Comparison of ENCODE assay signal across 22 cellular contexts in the genomic region with DNA sequence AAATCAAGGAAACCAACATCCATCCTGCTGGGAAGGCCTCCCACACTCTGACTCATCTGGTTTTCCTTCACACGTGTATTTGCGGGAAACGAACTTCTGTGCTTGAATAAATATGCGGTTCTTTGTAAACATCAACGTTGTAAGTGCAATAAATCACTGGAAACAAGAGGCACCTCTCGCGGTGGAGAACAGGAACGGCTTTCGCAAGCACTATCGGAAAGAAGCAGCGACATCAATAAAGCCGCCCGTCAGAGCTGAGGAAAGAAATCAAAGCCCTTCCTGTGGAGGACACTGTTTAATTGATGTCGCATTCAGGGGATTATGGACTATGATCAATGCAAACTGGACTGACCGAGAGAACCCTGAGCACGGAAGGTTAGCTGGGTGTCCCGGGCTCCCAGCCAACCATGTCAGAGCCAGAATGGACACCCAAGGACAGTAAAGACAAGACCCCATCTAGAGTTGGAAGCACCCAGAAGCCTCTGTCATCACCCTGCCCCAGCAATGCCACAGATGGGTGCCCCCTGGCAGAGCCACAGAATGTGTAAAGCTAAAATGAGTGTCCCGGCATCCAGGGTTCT. TPM values are rescaled to one million over a fixed set of nuclear protein-coding genes. Genes with fewer than 3 reads are reported as not detected.
DNase-seq lines count a peak whose midpoint lies in the region; ATAC-seq and TF ChIP-seq lines count a peak whose summit lies in the region.
"Had no signal": no experiment of that assay in that cellular context is flagged by ENCODE, and none has a peak within 500 bp of the region (broad histone marks: within the 10 kb centered on the region; RNA-seq: fewer than 3 reads in every experiment).

No MANE protein-coding gene starts in this region.

- no TSS peak for BruUV-seq in MCF 10A (replicated peaks; lab: Mats Ljungman, UMichigan)

- CTCF ChIA-PET in MCF 10A (lab: Yijun Ruan, JAX): interaction anchor here (1.2 to 2.1 kb wide), 5 partner anchors 8 to 1373 kb away, joined by 3 to 14 read pairs (median 8); no protein-coding TSS in a partner anchor

- intact Hi-C loops in MCF 10A (cut with micrococcal nuclease): no loop called here
- intact Hi-C loops in breast epithelium (cut with DNase I; ENCODE audit: low total_unique reads): no loop called here

- no peak overlapping the region for H3K27ac Mint-ChIP-seq in MCF 10A (ENCODE audit: low read depth, unreplicated experiment)
- no peak overlapping the region for H3K27ac Mint-ChIP-seq in effector memory CD8-positive, alpha-beta T cell
- H3K27ac Mint-ChIP-seq: activated naive CD4-positive, alpha-beta T cell treated with anti-CD3 and anti-CD28 coated beads, Interleukin-2, amount 10 ng/mL, durations not matched to agents 7 days and 5 days; CD4-positive, alpha-beta memory T cell; stimulated activated naive B cell treated with anti-CD40 and anti-IgM and Interleukin-4, amounts not matched to agents 10 μg/mL and 1 μg/mL and 100 μg/mL, for 72 hours had no signal

- H3K4me1 Mint-ChIP-seq in MCF 10A (ENCODE audit: insufficient read depth, unreplicated experiment): peaks cover 8% of the 10 kb centered on the region
- H3K4me1 Mint-ChIP-seq in effector memory CD8-positive, alpha-beta T cell (ENCODE audit: low read depth in 2 of 2): no peaks in the 10 kb centered on the region
- H3K4me1 Mint-ChIP-seq: activated naive CD4-positive, alpha-beta T cell treated with anti-CD3 and anti-CD28 coated beads, Interleukin-2, amount 10 ng/mL, durations not matched to agents 7 days and 5 days had no signal

- ATAC-seq in RWPE2 (ENCODE audit: low read depth): no peak
- no peak for ATAC-seq in effector memory CD8-positive, alpha-beta T cell (replicated peaks)
- no peak for ATAC-seq in stimulated activated naive CD8-positive, alpha-beta T cell treated with anti-CD3 and anti-CD28 coated beads, Interleukin-15, Interleukin-2, amounts not matched to agents 100 U/mL and 50 U/mL, for 24 hours
- ATAC-seq: body of pancreas; left ventricle myocardium superior; right cardiac atrium; stimulated activated naive B cell treated with anti-CD40 and anti-IgM and Interleukin-4, amounts not matched to agents 10 μg/mL and 1 μg/mL and 100 μg/mL, for 72 hours had no signal

- no peaks in the 10 kb centered on the region for H3K9me3 Mint-ChIP-seq in MCF 10A (ENCODE audit: unreplicated experiment)
- H3K9me3 Mint-ChIP-seq in effector memory CD8-positive, alpha-beta T cell: no peaks in the 10 kb centered on the region
- H3K9me3 Mint-ChIP-seq: activated naive CD4-positive, alpha-beta T cell treated with anti-CD3 and anti-CD28 coated beads, Interleukin-2, amount 10 ng/mL, durations not matched to agents 7 days and 5 days; CD4-positive, alpha-beta memory T cell; stimulated activated naive B cell treated with anti-CD40 and anti-IgM and Interleukin-4, amounts not matched to agents 10 μg/mL and 1 μg/mL and 100 μg/mL, for 72 hours had no signal

- TF ChIP-seq POLR2A in breast epithelium (IDR thresholded peaks at IDR 0.05): no peak

- no peak for TF ChIP-seq CTCF in MCF 10A (IDR thresholded peaks at IDR 0.05; ENCODE audit: unreplicated experiment)
- no peak for TF ChIP-seq CTCF in breast epithelium (IDR thresholded peaks at IDR 0.05)
- TF ChIP-seq CTCF in RWPE2 (IDR thresholded peaks at IDR 0.05; ENCODE audit: poor library complexity, severe bottlenecking): no peak
- no peak for TF ChIP-seq CTCF in fibroblast of mammary gland (conservative IDR thresholded peaks at IDR 0.05; ENCODE audit: control insufficient read depth, insufficient read depth, low read depth, low read length)

- H3K27me3 Mint-ChIP-seq in MCF 10A (ENCODE audit: insufficient read depth, unreplicated experiment): no peaks in the 10 kb centered on the region
- peaks cover 67 to 90% of the 10 kb centered on the region in 2 donors for H3K27me3 Mint-ChIP-seq in effector memory CD8-positive, alpha-beta T cell

- POLR2A ChIA-PET in MCF 10A (lab: Yijun Ruan, JAX): interaction anchor here (0.7 to 1.3 kb wide), 3 partner anchors 229 to 386 kb away, joined by 3 to 4 read pairs (median 3); a partner anchor contains a TSS

- no peaks in the 10 kb centered on the region for H3K4me1 ChIP-seq in breast epithelium
- peaks cover 7% of the 10 kb centered on the region for H3K4me1 ChIP-seq in RWPE2 (ENCODE audit: insufficient read depth, poor library complexity, severe bottlenecking)
- H3K4me1 ChIP-seq: body of pancreas, thyroid gland had no signal

- DNase-seq in MCF 10A (ENCODE audit: unreplicated experiment): peak; percentile 85
- no peak for DNase-seq in breast epithelium (ENCODE audit: low spot score in 2 of 2)
- DNase-seq in RWPE2 (ENCODE audit: low spot score): peak; percentile 26
- peak; percentile 6 for DNase-seq in fibroblast of mammary gland (ENCODE audit: low read depth)
- DNase-seq in effector memory CD8-positive, alpha-beta T cell: no peak
- no peak for DNase-seq in stimulated activated naive CD8-positive, alpha-beta T cell treated with anti-CD3 and anti-CD28 coated beads, Interleukin-15, Interleukin-2, amounts not matched to agents 100 U/mL and 50 U/mL, for 24 hours
- no peak for DNase-seq in C1 segment of cervical spinal cord (lab: John Stamatoyannopoulos, UW)
- no peak for DNase-seq in NCI-H1930 (lab: John Stamatoyannopoulos, UW)
- DNase-seq: activated CD4-positive, alpha-beta T cell treated with anti-CD3 and anti-CD28 coated beads, Interleukin-2, amount 50 U/mL, for 4 hours; activated naive CD4-positive, alpha-beta T cell treated with anti-CD3 and anti-CD28 coated beads, Interleukin-2, amount 10 ng/mL, durations not matched to agents 7 days and 5 days; activated T-cell treated with anti-CD3 and anti-CD28 coated beads for 4 hours; body of pancreas; CD4-positive, alpha-beta memory T cell; cortex of kidney; DND-41; KG1; left ventricle myocardium superior; NCI-H1092; right cardiac atrium; stimulated activated naive B cell treated with anti-CD40 and anti-IgM and Interleukin-4, amounts not matched to agents 10 μg/mL and 1 μg/mL and 100 μg/mL, for 72 hours; SW 1271; thyroid gland had no signal

- H3K27ac ChIP-seq in breast epithelium (no peak overlapping the region), RWPE2 (ENCODE audit: poor library complexity, severe bottlenecking) (no peak overlapping the region)
- H3K27ac ChIP-seq: body of pancreas, thyroid gland had no signal

- H3K27me3 ChIP-seq in breast epithelium (no peaks in the 10 kb centered on the region), RWPE2 (ENCODE audit: insufficient read depth, poor library complexity, severe bottlenecking) (no peaks in the 10 kb centered on the region)
- H3K27me3 ChIP-seq: body of pancreas, thyroid gland had no signal

- H3K9me3 ChIP-seq in breast epithelium: no peaks in the 10 kb centered on the region
- no peaks in the 10 kb centered on the region for H3K9me3 ChIP-seq in RWPE2 (ENCODE audit: severe bottlenecking)
- H3K9me3 ChIP-seq: body of pancreas, thyroid gland had no signal

- H3K36me3 ChIP-seq in breast epithelium: no peaks in the 10 kb centered on the region
- no peaks in the 10 kb centered on the region for H3K36me3 ChIP-seq in RWPE2 (ENCODE audit: low read depth)
- H3K36me3 ChIP-seq: thyroid gland had no signal

- no peak overlapping the region for H3K4me3 ChIP-seq in breast epithelium
- H3K4me3 ChIP-seq in RWPE2 (ENCODE audit: severe bottlenecking): no peak overlapping the region
- no peak overlapping the region for H3K4me3 ChIP-seq in fibroblast of mammary gland (ENCODE audit: control insufficient read depth, low read depth, low read length)
- H3K4me3 ChIP-seq: body of pancreas, thyroid gland had no signal

- H3K4me3 Mint-ChIP-seq in MCF 10A (ENCODE audit: unreplicated experiment): no peak overlapping the region
- H3K4me3 Mint-ChIP-seq in effector memory CD8-positive, alpha-beta T cell: no peak overlapping the region
- H3K4me3 Mint-ChIP-seq: activated naive CD4-positive, alpha-beta T cell treated with anti-CD3 and anti-CD28 coated beads, Interleukin-2, amount 10 ng/mL, durations not matched to agents 7 days and 5 days; CD4-positive, alpha-beta memory T cell; stimulated activated naive B cell treated with anti-CD40 and anti-IgM and Interleukin-4, amounts not matched to agents 10 μg/mL and 1 μg/mL and 100 μg/mL, for 72 hours had no signal

- no peaks in the 10 kb centered on the region for H3K36me3 Mint-ChIP-seq in MCF 10A (ENCODE audit: insufficient read depth, unreplicated experiment)
- H3K36me3 Mint-ChIP-seq in effector memory CD8-positive, alpha-beta T cell (ENCODE audit: insufficient read depth): peaks cover 2% of the 10 kb centered on the region
- H3K36me3 Mint-ChIP-seq: activated naive CD4-positive, alpha-beta T cell treated with anti-CD3 and anti-CD28 coated beads, Interleukin-2, amount 10 ng/mL, durations not matched to agents 7 days and 5 days; CD4-positive, alpha-beta memory T cell had no signal

RNA-seq across cellular contexts. Expression of a gene that starts 37.6 kb away (rescaled TPM):
- total RNA-seq in MCF 10A (2022) (62.2 and 68.1 TPM in 2 replicates), breast epithelium (100 to 1,000 TPM in 2 of 3 donors, 10 to 100 TPM in 1; 93.3 to 160 (median 115) TPM)

Comparison
In these comparisons a context has a peak if more than half of its experiments do, and no peak if none do; other contexts are left out.
1. DNase-seq: peak in MCF 10A (single experiment), RWPE2 (single experiment) and fibroblast of mammary gland (single experiment); none in breast epithelium (0 of 2), effector memory CD8-positive, alpha-beta T cell (0 of 3), stimulated activated naive CD8-positive, alpha-beta T cell treated with anti-CD3 and anti-CD28 coated beads, Interleukin-15, Interleukin-2, amounts not matched to agents 100 U/mL and 50 U/mL, for 24 hours (single experiment), C1 segment of cervical spinal cord (0 of 14) and NCI-H1930 (0 of 2).